ENCODE assay signal across 8 cellular contexts in the genomic region with DNA sequence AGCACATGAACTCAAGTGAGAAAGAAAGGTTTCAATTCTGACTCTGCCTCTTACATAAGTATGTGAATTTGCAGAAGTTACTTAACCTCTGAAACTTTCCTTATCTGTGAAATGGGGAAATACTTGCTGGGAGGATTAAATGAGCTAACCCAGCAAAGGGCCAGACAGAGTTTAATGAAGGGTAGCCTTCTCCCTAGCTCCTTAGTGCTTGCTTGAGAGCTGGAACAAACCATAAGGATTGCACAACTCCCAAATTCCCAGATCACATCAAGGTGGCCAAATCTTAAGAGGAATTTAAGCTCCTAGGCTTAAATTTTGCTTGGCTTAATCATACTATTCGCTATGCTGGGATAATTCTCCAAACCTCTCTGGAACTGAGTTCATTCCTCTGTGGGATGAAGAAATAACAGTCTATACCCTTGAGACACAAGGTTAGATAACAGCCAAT. TPM values are rescaled to one million over a fixed set of nuclear protein-coding genes. Genes with fewer than 3 reads are reported as not detected.
DNase-seq lines count a peak whose midpoint lies in the region; ATAC-seq and TF ChIP-seq lines count a peak whose summit lies in the region.

No MANE protein-coding gene starts in this region.

- H3K9me3 ChIP-seq in adipocyte (ENCODE audit: control insufficient read depth, low read length) (no peaks in the 10 kb centered on the region), psoas muscle (no peaks in the 10 kb centered on the region), ascending aorta (no peaks in the 10 kb centered on the region)
- H3K9me3 ChIP-seq in CD4-positive, alpha-beta memory T cell (ENCODE audit: control insufficient read depth in 1 of 2, low read length in 2 of 2) = no peaks in the 10 kb centered on the region

- no peak overlapping the region for H3K9ac ChIP-seq in adipocyte (ENCODE audit: low read length)

- POLR2A ChIA-PET in CD4-positive, alpha-beta memory T cell (lab: Charles Lee; ENCODE audit: partially characterized antibody) = interaction anchor here (1.5 to 1.8 kb wide), 2 partner anchors 11 to 12 kb away, joined by 5 read pairs; a partner anchor contains a TSS

- intact Hi-C loops in psoas muscle (cut with DNase I) (no loop called here), ascending aorta (cut with DNase I) (no loop called here)
- intact Hi-C loops in CD4-positive, alpha-beta memory T cell (cut with micrococcal nuclease) = no loop called here

- no peaks in the 10 kb centered on the region for H3K9me3 Mint-ChIP-seq in CD4-positive, alpha-beta memory T cell

- TF ChIP-seq CTCF in psoas muscle (IDR thresholded peaks at IDR 0.05) (no peak), ascending aorta (IDR thresholded peaks at IDR 0.05) (no peak)

- H3K4me3 ChIP-seq in adipocyte (ENCODE audit: low read length) (no peak overlapping the region), psoas muscle (no peak overlapping the region), ascending aorta (no peak overlapping the region)
- H3K4me3 ChIP-seq in CD4-positive, alpha-beta memory T cell (ENCODE audit: low read length in 2 of 2) = no peak overlapping the region

- no peak overlapping the region for H3K27ac ChIP-seq in psoas muscle
- H3K27ac ChIP-seq in CD4-positive, alpha-beta memory T cell (ENCODE audit: low read depth, low read length) = no peak overlapping the region
- no peak overlapping the region for H3K27ac ChIP-seq in ascending aorta

- no peak overlapping the region for H3K27ac Mint-ChIP-seq in CD4-positive, alpha-beta memory T cell

- H3K36me3 Mint-ChIP-seq in CD4-positive, alpha-beta memory T cell = no peaks in the 10 kb centered on the region

- H3K27me3 Mint-ChIP-seq in CD4-positive, alpha-beta memory T cell = peaks cover 0 to 5% of the 10 kb centered on the region in 2 donors

- H3K4me1 ChIP-seq in adipocyte (ENCODE audit: control insufficient read depth, insufficient read depth, low read length) = peaks cover 32% of the 10 kb centered on the region
- H3K4me1 ChIP-seq in psoas muscle = no peaks in the 10 kb centered on the region
- H3K4me1 ChIP-seq in CD4-positive, alpha-beta memory T cell (ENCODE audit: insufficient read depth, low read length) = no peaks in the 10 kb centered on the region
- H3K4me1 ChIP-seq in ascending aorta = no peaks in the 10 kb centered on the region

- no peak overlapping the region for H3K4me3 Mint-ChIP-seq in CD4-positive, alpha-beta memory T cell

- DNase-seq in adipocyte (ENCODE audit: low read depth) (peak; percentile 84), psoas muscle (no peak), NCI-H187 treated with DMSO at 0.1 percent for 48 hours (lab: John Stamatoyannopoulos, UW) (no peak), ascending aorta (ENCODE audit: low spot score in 2 of 2) (no peak), ureter (ENCODE audit: low spot score) (no peak)
- no peak for DNase-seq in CD4-positive, alpha-beta memory T cell

- 66 to 86% (median 82%) methylated on average over 1 of the region's 1 CpG for WGBS in psoas muscle, 3 donors

- CTCF ChIA-PET in CD4-positive, alpha-beta memory T cell (lab: Charles Lee; ENCODE audit: partially characterized antibody) = interaction anchor here (1.1 kb wide), 1 partner anchor 9 kb away, joined by 3 read pairs; no protein-coding TSS in a partner anchor

- no peaks in the 10 kb centered on the region for H3K4me1 Mint-ChIP-seq in CD4-positive, alpha-beta memory T cell

- peak; percentile 82 for ATAC-seq in GM18519 (IDR thresholded peaks at IDR 0.05; ENCODE audit: low FRiP score, unreplicated experiment)
- peak; percentile 95 for ATAC-seq in HG02870 (IDR thresholded peaks at IDR 0.05; ENCODE audit: unreplicated experiment)
- peak in 3 of 4 donors; percentile 50 to 74 (median 67) for ATAC-seq in psoas muscle

- H3K36me3 ChIP-seq in adipocyte (ENCODE audit: control insufficient read depth, insufficient read depth, low read length, severe bottlenecking) = no peaks in the 10 kb centered on the region
- no peaks in the 10 kb centered on the region for H3K36me3 ChIP-seq in psoas muscle (ENCODE audit: insufficient read depth in 1 of 2, low read depth in 1 of 2)
- H3K36me3 ChIP-seq in CD4-positive, alpha-beta memory T cell (ENCODE audit: insufficient read depth, low read length) = no peaks in the 10 kb centered on the region
- no peaks in the 10 kb centered on the region for H3K36me3 ChIP-seq in ascending aorta

- no peaks in the 10 kb centered on the region for H3K27me3 ChIP-seq in adipocyte (replicated peaks; ENCODE audit: control insufficient read depth, insufficient read depth, low read length)
- H3K27me3 ChIP-seq in psoas muscle (ENCODE audit: insufficient read depth in 3 of 3, low read length in 2 of 3) = no peaks in the 10 kb centered on the region
- H3K27me3 ChIP-seq in CD4-positive, alpha-beta memory T cell (ENCODE audit: insufficient read depth, low read length) = no peaks in the 10 kb centered on the region
- no peaks in the 10 kb centered on the region for H3K27me3 ChIP-seq in ascending aorta

RNA-seq across cellular contexts. Expression of a gene that starts 11.8 kb away (rescaled TPM):
- total RNA-seq in psoas muscle (10 to 100 TPM; 35.3 to 42.8 (median 39.5) TPM), ascending aorta (176 TPM), ureter (204 TPM)
- polyA plus RNA-seq in psoas muscle = 10 to 100 TPM; 32.4 to 53.6 (median 45.4) TPM
- total RNA-seq in CD4-positive, alpha-beta memory T cell = 100 to 1,000 TPM; 122 to 130 TPM
- 100 to 1,000 TPM; 152 to 157 TPM for polyA plus RNA-seq in CD4-positive, alpha-beta memory T cell
